ENCODE assay signal across 10 cellular contexts in genomic region chr16:56985288-56985961, GRCh38. TPM values are rescaled to one million over a fixed set of nuclear protein-coding genes. Genes with fewer than 3 reads are reported as not detected.
DNase-seq lines count a peak whose midpoint lies in the region; ATAC-seq and TF ChIP-seq lines count a peak whose summit lies in the region.
"Had no signal": no experiment of that assay in that cellular context is flagged by ENCODE, and none has a peak within 500 bp of the region (broad histone marks: within the 10 kb centered on the region; RNA-seq: fewer than 3 reads in every experiment).

No MANE protein-coding gene starts in this region.

- H3K4me3 ChIP-seq in SJCRH30 (no peak overlapping the region), epithelial cell of proximal tubule (ENCODE audit: low read depth, low read length) (no peak overlapping the region), psoas muscle (no peak overlapping the region)
- H3K4me3 ChIP-seq: pancreas had no signal

- peaks cover 48% of the 10 kb centered on the region for H3K27me3 ChIP-seq in SJCRH30
- H3K27me3 ChIP-seq in psoas muscle (ENCODE audit: insufficient read depth in 3 of 3, low read length in 2 of 3) = no peaks in the 10 kb centered on the region
- H3K27me3 ChIP-seq: pancreas had no signal

- CTCF ChIA-PET in GM10248 (lab: Yijun Ruan, JAX) = interaction anchor here (2.8 to 20.3 kb wide), 4 partner anchors 9 to 61 kb away, joined by 11 to 376 read pairs (median 27); partner anchors contain the start of gene CETP

- peak in 2 of 4 donors; percentile 33 to 35 for ATAC-seq in psoas muscle
- ATAC-seq in GM21526 (IDR thresholded peaks at IDR 0.05; ENCODE audit: low FRiP score, unreplicated experiment) = no peak

- H3K4me1 ChIP-seq in SJCRH30 (0 out of 2 replicates have a peak, but pooled peaks cover 6% of the 10 kb centered on the region), psoas muscle (peaks cover 2% of the 10 kb centered on the region)

- peak; percentile 7 for DNase-seq in NCI-H82 (lab: John Stamatoyannopoulos, UW)
- no peak for DNase-seq in NCI-H82 treated with DMSO at 0.1 percent for 48 hours (lab: John Stamatoyannopoulos, UW; ENCODE audit: unreplicated experiment)
- DNase-seq in SJCRH30 = peak; percentile 44 to 56
- peak; percentile 33 for DNase-seq in epithelial cell of proximal tubule (ENCODE audit: low read depth)
- peak; percentile 74 to 76 for DNase-seq in psoas muscle
- no peak for DNase-seq in superior temporal gyrus (ENCODE audit: extremely low spot score)
- no peak for DNase-seq in GM10248 (ENCODE audit: extremely low spot score)
- DNase-seq: pancreas had no signal

- no peaks in the 10 kb centered on the region for H3K36me3 ChIP-seq in SJCRH30
- H3K36me3 ChIP-seq in psoas muscle (ENCODE audit: insufficient read depth in 1 of 2, low read depth in 1 of 2) = no peaks in the 10 kb centered on the region
- H3K36me3 ChIP-seq: pancreas had no signal

- POLR2A ChIA-PET in GM10248 (lab: Yijun Ruan, JAX) = no interaction called here

- intact Hi-C loops in psoas muscle (cut with DNase I) = loop anchor here in 1 of 2 donors (5.0 kb wide), 1 partner anchor 57 kb away; no protein-coding TSS in a partner anchor

- 53 to 65% (median 56%) methylated on average over 7 of the region's 7 CpGs for WGBS in psoas muscle, 3 donors

- TF ChIP-seq CTCF in epithelial cell of proximal tubule (conservative IDR thresholded peaks at IDR 0.05; ENCODE audit: low read depth, low read length) (no peak), psoas muscle (IDR thresholded peaks at IDR 0.05) (no peak), GM10248 (IDR thresholded peaks at IDR 0.05; ENCODE audit: control extremely low read depth, extremely low read depth, low read depth, missing control alignments) (no peak)

- H3K27ac ChIP-seq in SJCRH30 (no peak overlapping the region), psoas muscle (peak overlapping the region; percentile 7)
- H3K27ac ChIP-seq: C4-2B had no signal

- H3K9me3 ChIP-seq in SJCRH30 (replicated peaks) (no peaks in the 10 kb centered on the region), psoas muscle (no peaks in the 10 kb centered on the region)
- H3K9me3 ChIP-seq: pancreas had no signal

RNA-seq across cellular contexts. Expression of gene NLRC5, which starts 3.9 kb away (rescaled TPM):
- total RNA-seq in SJCRH30 (2014; rRNA removed; shearing (Covaris generic)) = 1.5 and 2.9 TPM in 2 replicates
- 3.8 and 4.5 TPM in 2 replicates for total RNA-seq in epithelial cell of proximal tubule
- 10 to 100 TPM in 1 of 4 donors, 1 to 10 TPM in 3; 6.4 to 13.6 (median 7.8) TPM for total RNA-seq in psoas muscle
- 1 to 10 TPM; 2.3 to 4.5 (median 2.7) TPM for polyA plus RNA-seq in psoas muscle

RNA-seq across cellular contexts. Expression of gene CETP, which starts 23.7 kb away (rescaled TPM):
- total RNA-seq in SJCRH30 (2014; rRNA removed; shearing (Covaris generic)) = 0.14 TPM in 1 of 2 replicates, not detected in the other
- total RNA-seq in epithelial cell of proximal tubule = not detected in 2 replicates
- total RNA-seq in psoas muscle = under 1 TPM in 3 of 4 donors, not detected in 1; 0.17 to 0.67 (median 0.19) TPM
- polyA plus RNA-seq in psoas muscle = under 1 TPM in 2 of 3 donors, not detected in 1; 0.05 to 0.14 TPM

RNA-seq across cellular contexts. Expression of gene HERPUD1, which starts 53.5 kb away (rescaled TPM):
- total RNA-seq in SJCRH30 (2014; rRNA removed; shearing (Covaris generic)) = 69.5 and 103 TPM in 2 replicates
- total RNA-seq in epithelial cell of proximal tubule (42.1 and 84.8 TPM in 2 replicates), psoas muscle (100 to 1,000 TPM in 1 of 4 donors, 10 to 100 TPM in 3; 70.2 to 137 (median 90.8) TPM)
- 100 to 1,000 TPM; 113 to 162 (median 122) TPM for polyA plus RNA-seq in psoas muscle

Comparison
In these comparisons a context has a peak if more than half of its experiments do, and no peak if none do; other contexts are left out.
1. DNase-seq: peak in NCI-H82 (single experiment), SJCRH30 (2 of 2), epithelial cell of proximal tubule (single experiment) and psoas muscle (2 of 2); none in NCI-H82 treated with DMSO at 0.1 percent for 48 hours (single experiment), superior temporal gyrus (single experiment) and GM10248 (single experiment).